Comparison of ENCODE assay signal across 12 cellular contexts in the genomic region with DNA sequence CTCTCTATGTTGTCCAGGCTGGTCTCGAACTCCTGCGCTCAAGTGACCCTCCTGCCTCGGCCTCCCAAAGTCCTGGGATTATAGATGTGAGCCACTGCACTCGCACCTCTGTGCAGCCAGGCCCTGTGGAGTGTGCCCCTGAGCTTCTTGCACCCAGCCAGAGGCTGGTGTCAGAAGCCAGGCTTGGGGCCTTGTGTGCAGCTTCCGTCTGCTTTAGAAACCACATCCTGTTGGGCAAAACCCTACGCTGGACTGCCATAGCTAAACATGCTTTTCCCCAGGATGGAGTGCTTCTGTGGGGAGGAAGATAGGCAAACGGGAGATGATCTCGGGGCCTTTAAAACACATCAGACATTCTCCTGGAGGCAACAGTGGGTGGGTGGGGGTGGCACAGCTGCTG. TPM values are rescaled to one million over a fixed set of nuclear protein-coding genes. Genes with fewer than 3 reads are reported as not detected.
DNase-seq lines count a peak whose midpoint lies in the region; ATAC-seq, FAIRE-seq and TF ChIP-seq lines count a peak whose summit lies in the region.
"Had no signal": no experiment of that assay in that cellular context is flagged by ENCODE, and none has a peak within 500 bp of the region (broad histone marks: within the 10 kb centered on the region; RNA-seq: fewer than 3 reads in every experiment).

No MANE protein-coding gene starts in this region.

- H3K9ac ChIP-seq in HepG2 (ENCODE audit: insufficient read depth, low read depth, low read length) = no peak overlapping the region

- no peak for FAIRE-seq in HepG2 (lab: Jason Lieb, UNC)

- CTCF ChIA-PET in HepG2 (lab: Yijun Ruan, JAX; ENCODE audit: low intra/inter-chr PET ratio, low total read pairs) = no interaction called here

- H3K36me3 ChIP-seq in right lobe of liver = peaks cover 0 to 54% (median 11%) of the 10 kb centered on the region in 4 donors
- peaks cover 11 to 54% of the 10 kb centered on the region in 2 experiments; a peak in 4 of 5 replicates for H3K36me3 ChIP-seq in HepG2 (replicated peaks in 1 of 2; ENCODE audit: control insufficient read depth in 1 of 2, insufficient read depth in 2 of 2, low read length in 2 of 2)
- peaks cover 4 to 85% of the 10 kb centered on the region in 2 donors for H3K36me3 ChIP-seq in gastrocnemius medialis

- BruUV-seq in HepG2 (replicated peaks; lab: Mats Ljungman, UMichigan) = no TSS peak

- POLR2A ChIA-PET in HepG2 (lab: Yijun Ruan, JAX) = no interaction called here

- peak in 2 of 3 donors; percentile 47 to 54 for DNase-seq in right lobe of liver
- no peak for DNase-seq in HepG2 (ENCODE audit: low spot score)
- peak; percentile 29 to 40 for DNase-seq in activated CD4-positive, alpha-beta T cell treated with anti-CD3 and anti-CD28 coated beads, Interleukin-2, amount 50 U/mL, for 48 hours
- no peak for DNase-seq in left lobe of liver (ENCODE audit: low spot score)
- DNase-seq in NCI-H187 (lab: John Stamatoyannopoulos, UW) = no peak
- no peak for DNase-seq in gastrocnemius medialis
- DNase-seq in osteocyte (ENCODE audit: extremely low spot score, unreplicated experiment) = no peak
- DNase-seq: islet precursor cell had no signal

- H3K4me3 Mint-ChIP-seq in osteocyte (ENCODE audit: unreplicated experiment) = no peak overlapping the region

- no peak for TF ChIP-seq EP300 in HepG2 (IDR thresholded peaks at IDR 0.05; ENCODE audit: low read depth in 2 of 2, low read length in 2 of 2)
- no peak for TF ChIP-seq EP300 in HepG2 (CRISPR knock-in tag; IDR thresholded peaks at IDR 0.05; ENCODE audit: borderline replicate concordance)

- in situ Hi-C loops in HepG2 (cut with HindIII; ENCODE audit: extremely low pct_ligation_motif_present, low pct_unique_long_range_greater_than_20kb) (loop anchor here (25.0 kb wide), 1 partner anchor 652 kb away; no protein-coding TSS in a partner anchor), gastrocnemius medialis (cut with MboI; ENCODE audit: low sequenced_read_pairs in 4 of 4) (loop anchor here in 1 of 4 donors (25.0 kb wide), 1 partner anchor 677 kb away; no protein-coding TSS in a partner anchor)

- H3K4me1 ChIP-seq in right lobe of liver = peaks cover 0 to 1% (median 0%) of the 10 kb centered on the region in 4 donors
- H3K4me1 ChIP-seq in HepG2 (ENCODE audit: insufficient read depth, low read length) = 0 out of 2 replicates have a peak, but pooled peaks cover 6% of the 10 kb centered on the region
- no peaks in the 10 kb centered on the region for H3K4me1 ChIP-seq in gastrocnemius medialis

- H3K9me3 ChIP-seq in right lobe of liver (no peaks in the 10 kb centered on the region), HepG2 (ENCODE audit: low read length) (no peaks in the 10 kb centered on the region), gastrocnemius medialis (no peaks in the 10 kb centered on the region)

- no peak overlapping the region for H3K27ac Mint-ChIP-seq in osteocyte (ENCODE audit: unreplicated experiment)

- no peak overlapping the region for H2AFZ ChIP-seq in HepG2 (ENCODE audit: low read length)

- no peaks in the 10 kb centered on the region for H3K27me3 Mint-ChIP-seq in osteocyte (ENCODE audit: unreplicated experiment)

- H4K20me1 ChIP-seq in HepG2 (ENCODE audit: insufficient read depth, low read length) = no peaks in the 10 kb centered on the region

- H3K4me2 ChIP-seq in HepG2 (ENCODE audit: low read depth, low read length) = no peak overlapping the region

- TF ChIP-seq POLR2A in right lobe of liver (IDR thresholded peaks at IDR 0.05) (no peak), HepG2 (IDR thresholded peaks at IDR 0.05; ENCODE audit: insufficient read depth in 1 of 2, low read depth in 2 of 2, low read length in 2 of 2) (no peak), gastrocnemius medialis (IDR thresholded peaks at IDR 0.05) (no peak)

- no peaks in the 10 kb centered on the region for H3K79me2 ChIP-seq in HepG2 (ENCODE audit: insufficient read depth, low read length)

- WGBS in right lobe of liver (ENCODE audit: insufficient coverage, low coverage, low lambda C conversion rate, missing lambda C conversion rate) = 46% methylated on average over 5 of the region's 8 CpGs
- 88% methylated on average over 7 of the region's 8 CpGs for WGBS in HepG2 (ENCODE audit: low lambda C conversion rate)

- H3K4me3 ChIP-seq in right lobe of liver (no peak overlapping the region), HepG2 (replicated peaks in 1 of 3; ENCODE audit: insufficient read depth in 1 of 3, low read depth in 2 of 3, low read length in 3 of 3) (no peak overlapping the region), gastrocnemius medialis (no peak overlapping the region)
- H3K4me3 ChIP-seq: cardiac muscle cell had no signal

- no peak overlapping the region for H3K27ac ChIP-seq in right lobe of liver
- H3K27ac ChIP-seq in HepG2 (ENCODE audit: extremely low read length, insufficient read depth, low read length) = no peak overlapping the region
- no peak overlapping the region for H3K27ac ChIP-seq in gastrocnemius medialis
- H3K27ac ChIP-seq: cardiac muscle cell had no signal

- H3K36me3 Mint-ChIP-seq in osteocyte (ENCODE audit: unreplicated experiment) = peaks cover 27% of the 10 kb centered on the region

- no peaks in the 10 kb centered on the region for H3K4me1 Mint-ChIP-seq in osteocyte (ENCODE audit: unreplicated experiment)

- H3K9me3 Mint-ChIP-seq in osteocyte (ENCODE audit: unreplicated experiment) = no peaks in the 10 kb centered on the region

- H3K27me3 ChIP-seq in right lobe of liver (no peaks in the 10 kb centered on the region), HepG2 (ENCODE audit: control insufficient read depth in 1 of 2, insufficient read depth in 2 of 2, low read length in 2 of 2) (no peaks in the 10 kb centered on the region), gastrocnemius medialis (no peaks in the 10 kb centered on the region)
- H3K27me3 ChIP-seq: cardiac muscle cell had no signal

- intact Hi-C loops in right lobe of liver (cut with DNase I) = no loop called here
- intact Hi-C loops in HepG2 (cut with micrococcal nuclease; ENCODE audit: unreplicated experiment) = no loop called here
- intact Hi-C loops in gastrocnemius medialis (cut with DNase I; ENCODE audit: low total_unique reads) = no loop called here

- peak; percentile 44 to 65 (median 51) for ATAC-seq in right lobe of liver
- no peak for ATAC-seq in HepG2
- ATAC-seq in left lobe of liver = peak; percentile 39
- ATAC-seq in gastrocnemius medialis = no peak
- ATAC-seq in GM21723 (IDR thresholded peaks at IDR 0.05; ENCODE audit: unreplicated experiment) = no peak
- ATAC-seq: SK-N-SH treated with all-trans-retinoic acid at 6 μM for 48 hours had no signal

- TF ChIP-seq RAD21 in HepG2 (CRISPR knock-in tag; IDR thresholded peaks at IDR 0.05) = no peak

- TF ChIP-seq CTCF in right lobe of liver (IDR thresholded peaks at IDR 0.05) (no peak), HepG2 (CRISPR knock-in tag; IDR thresholded peaks at IDR 0.05) (no peak), gastrocnemius medialis (IDR thresholded peaks at IDR 0.05 in 4 of 5, conservative IDR thresholded peaks at IDR 0.05 in 1 of 5) (no peak), osteocyte (IDR thresholded peaks at IDR 0.05) (no peak)

RNA-seq across cellular contexts. Expression of a gene that starts 40.1 kb away (rescaled TPM):
- total RNA-seq in right lobe of liver (1 to 10 TPM in 4 of 6 experiments, under 1 TPM in 2; 0.25 to 7.3 (median 2.4) TPM), HepG2 (2016; rRNA removed; fragmentation: Illumina TruSeq; extraction: Trizol) (not detected in 2 replicates), left lobe of liver (8.5 TPM), gastrocnemius medialis (not detected), osteocyte (not detected in 2 replicates)
- total RNA-seq in HepG2 (2016; cell fraction: cytosol; rRNA removed; fragmentation: Illumina TruSeq; extraction: Trizol; ENCODE audit: low read depth) = not detected in 2 replicates
- total RNA-seq in HepG2 (2016; cell fraction: insoluble cytoplasmic fraction; rRNA removed; fragmentation: Illumina TruSeq; extraction: Trizol) = not detected in 2 replicates
- total RNA-seq in HepG2 (2016; cell fraction: membrane; rRNA removed; fragmentation: Illumina TruSeq; extraction: Trizol) = not detected in 2 replicates
- not detected in 2 replicates for total RNA-seq in HepG2 (2016; cell fraction: nucleus; rRNA removed; fragmentation: Illumina TruSeq; extraction: Trizol)
- polyA plus RNA-seq in HepG2 (2011; rRNA removed) = not detected in 2 replicates
- not detected in 2 replicates for polyA plus RNA-seq in HepG2 (2011; cell fraction: cytosol; rRNA removed)
- not detected in 2 replicates for polyA plus RNA-seq in HepG2 (2011; cell fraction: nucleus; rRNA removed)
- polyA plus RNA-seq in HepG2 (2012) = not detected in 2 replicates
- not detected in 2 replicates for polyA plus RNA-seq in HepG2 (2016; cell fraction: cytosol; fragmentation: Illumina TruSeq; extraction: Trizol; ENCODE audit: low read depth)
- polyA plus RNA-seq in HepG2 (2016; cell fraction: insoluble cytoplasmic fraction; fragmentation: Illumina TruSeq; extraction: Trizol; ENCODE audit: low read depth) = not detected in 2 replicates
- polyA plus RNA-seq in HepG2 (2016; cell fraction: membrane; fragmentation: Illumina TruSeq; extraction: Trizol; ENCODE audit: low read depth) = not detected in 2 replicates
- polyA plus RNA-seq in HepG2 (2016; cell fraction: nucleus; fragmentation: Illumina TruSeq; extraction: Trizol; ENCODE audit: insufficient read depth, low read depth) = not detected in 2 replicates
- not detected in 2 replicates for polyA minus RNA-seq in HepG2 (2011; rRNA and poly(A)+ RNA removed; ENCODE audit: low replicate concordance)
- polyA minus RNA-seq in HepG2 (2011; cell fraction: cytosol; rRNA and poly(A)+ RNA removed) = not detected in 2 replicates
- polyA minus RNA-seq in HepG2 (2011; cell fraction: nucleus; rRNA and poly(A)+ RNA removed) = not detected in 2 replicates
- total RNA-seq: cardiac muscle cell had no signal
- polyA plus RNA-seq: BJ, cardiac muscle cell had no signal

RNA-seq across cellular contexts. Expression of a gene that starts 54.3 kb away (rescaled TPM):
- 10 to 100 TPM; 18.4 to 32.1 (median 27.8) TPM for total RNA-seq in right lobe of liver
- 24.1 and 25.3 TPM in 2 replicates for total RNA-seq in HepG2 (2016; rRNA removed; fragmentation: Illumina TruSeq; extraction: Trizol)
- total RNA-seq in HepG2 (2016; cell fraction: cytosol; rRNA removed; fragmentation: Illumina TruSeq; extraction: Trizol; ENCODE audit: low read depth) = 15.3 and 19.7 TPM in 2 replicates
- total RNA-seq in HepG2 (2016; cell fraction: insoluble cytoplasmic fraction; rRNA removed; fragmentation: Illumina TruSeq; extraction: Trizol) = 23.3 and 24.1 TPM in 2 replicates
- 33.2 and 36.4 TPM in 2 replicates for total RNA-seq in HepG2 (2016; cell fraction: membrane; rRNA removed; fragmentation: Illumina TruSeq; extraction: Trizol)
- total RNA-seq in HepG2 (2016; cell fraction: nucleus; rRNA removed; fragmentation: Illumina TruSeq; extraction: Trizol) = 15.4 and 16.5 TPM in 2 replicates
- polyA plus RNA-seq in HepG2 (2011; rRNA removed) = 11.0 and 15.3 TPM in 2 replicates
- 14.5 and 15.9 TPM in 2 replicates for polyA plus RNA-seq in HepG2 (2011; cell fraction: cytosol; rRNA removed)
- 23.4 and 24.9 TPM in 2 replicates for polyA plus RNA-seq in HepG2 (2011; cell fraction: nucleus; rRNA removed)
- polyA plus RNA-seq in HepG2 (2012) = 12.9 and 14.6 TPM in 2 replicates
- polyA plus RNA-seq in HepG2 (2016; cell fraction: cytosol; fragmentation: Illumina TruSeq; extraction: Trizol; ENCODE audit: low read depth) = 19.2 and 25.0 TPM in 2 replicates
- polyA plus RNA-seq in HepG2 (2016; cell fraction: insoluble cytoplasmic fraction; fragmentation: Illumina TruSeq; extraction: Trizol; ENCODE audit: low read depth) = 27.5 and 27.7 TPM in 2 replicates
- 32.5 and 35.5 TPM in 2 replicates for polyA plus RNA-seq in HepG2 (2016; cell fraction: membrane; fragmentation: Illumina TruSeq; extraction: Trizol; ENCODE audit: low read depth)
- polyA plus RNA-seq in HepG2 (2016; cell fraction: nucleus; fragmentation: Illumina TruSeq; extraction: Trizol; ENCODE audit: insufficient read depth, low read depth) = 32.5 and 35.4 TPM in 2 replicates
- polyA minus RNA-seq in HepG2 (2011; rRNA and poly(A)+ RNA removed; ENCODE audit: low replicate concordance) = 11.4 and 48.7 TPM in 2 replicates
- 6.5 and 6.8 TPM in 2 replicates for polyA minus RNA-seq in HepG2 (2011; cell fraction: cytosol; rRNA and poly(A)+ RNA removed)
- 8.3 and 8.5 TPM in 2 replicates for polyA minus RNA-seq in HepG2 (2011; cell fraction: nucleus; rRNA and poly(A)+ RNA removed)
- 40.2 TPM for total RNA-seq in left lobe of liver
- total RNA-seq in gastrocnemius medialis = 10 to 100 TPM; 39.7 to 86.9 (median 43.9) TPM
- 30.7 and 32.2 TPM in 2 replicates for total RNA-seq in osteocyte

Comparison
In these comparisons a context has a peak if more than half of its experiments do, and no peak if none do; other contexts are left out.
1. ATAC-seq: peak in right lobe of liver (4 of 4) and left lobe of liver (single experiment); none in HepG2 (single experiment), gastrocnemius medialis (0 of 2) and GM21723 (single experiment).
2. DNase-seq: peak in right lobe of liver (2 of 3) and activated CD4-positive, alpha-beta T cell treated with anti-CD3 and anti-CD28 coated beads, Interleukin-2, amount 50 U/mL, for 48 hours (2 of 2); none in HepG2 (single experiment), left lobe of liver (single experiment), NCI-H187 (0 of 2), gastrocnemius medialis (0 of 2) and osteocyte (single experiment).